ENCODE assay signal across 25 cellular contexts in the genomic region with DNA sequence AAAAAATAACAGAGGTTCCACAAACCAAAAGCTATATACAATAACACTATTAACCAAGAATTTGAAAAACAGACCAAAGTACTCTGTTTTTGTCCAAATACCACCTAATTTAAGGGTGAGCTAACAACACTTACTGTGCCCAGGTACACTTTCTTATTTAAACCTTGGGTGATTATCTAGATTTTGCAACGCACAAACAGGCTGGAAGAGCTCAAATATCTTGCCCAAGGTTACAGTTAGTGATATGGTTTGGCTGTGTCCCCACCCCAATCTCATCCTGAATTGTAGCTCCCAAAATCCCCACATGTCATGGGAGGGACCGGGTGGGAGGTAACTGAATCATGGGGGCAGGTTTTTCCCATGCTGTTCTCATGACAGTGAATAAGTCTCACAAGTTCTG.
"Had no signal": no experiment of that assay in that cellular context is flagged by ENCODE, and none has a peak within 500 bp of the region (broad histone marks: within the 10 kb centered on the region; RNA-seq: fewer than 3 reads in every experiment).

No MANE protein-coding gene starts in this region.

- H3K9me3 ChIP-seq: ascending aorta, breast epithelium, esophagus squamous epithelium, gastroesophageal sphincter had no signal

- H3K4me1 Mint-ChIP-seq: activated CD4-positive, alpha-beta memory T cell treated with anti-CD3 and anti-CD28 coated beads, Interleukin-2, amount 10 ng/mL, durations not matched to agents 7 days and 5 days; activated CD4-positive, alpha-beta T cell treated with anti-CD3 and anti-CD28 coated beads, Interleukin-2, amount 10 ng/mL, durations not matched to agents 7 days and 5 days; activated naive CD8-positive, alpha-beta T cell treated with anti-CD3 and anti-CD28 coated beads, Interleukin-2, amount 10 ng/mL, durations not matched to agents 7 days and 5 days; brain had no signal

- H3K36me3 ChIP-seq: breast epithelium had no signal

- H3K4me3 Mint-ChIP-seq: activated CD4-positive, alpha-beta memory T cell treated with anti-CD3 and anti-CD28 coated beads, Interleukin-2, amount 10 ng/mL, durations not matched to agents 7 days and 5 days; activated CD4-positive, alpha-beta T cell treated with anti-CD3 and anti-CD28 coated beads, Interleukin-2, amount 10 ng/mL, durations not matched to agents 7 days and 5 days; activated naive CD8-positive, alpha-beta T cell treated with anti-CD3 and anti-CD28 coated beads, Interleukin-2, amount 10 ng/mL, durations not matched to agents 7 days and 5 days; activated T-cell treated with anti-CD3 and anti-CD28 coated beads, Interleukin-2, amount 50 U/mL, for 4 hours; brain; effector memory CD8-positive, alpha-beta T cell had no signal

- H3K27me3 Mint-ChIP-seq: activated CD4-positive, alpha-beta memory T cell treated with anti-CD3 and anti-CD28 coated beads, Interleukin-2, amount 10 ng/mL, durations not matched to agents 7 days and 5 days; activated CD4-positive, alpha-beta T cell treated with anti-CD3 and anti-CD28 coated beads, Interleukin-2, amount 10 ng/mL, durations not matched to agents 7 days and 5 days; activated naive CD8-positive, alpha-beta T cell treated with anti-CD3 and anti-CD28 coated beads, Interleukin-2, amount 10 ng/mL, durations not matched to agents 7 days and 5 days; effector memory CD8-positive, alpha-beta T cell had no signal

- H3K27ac ChIP-seq: ascending aorta, breast epithelium, esophagus squamous epithelium, gastroesophageal sphincter had no signal

- H3K27ac Mint-ChIP-seq: activated CD4-positive, alpha-beta memory T cell treated with anti-CD3 and anti-CD28 coated beads, Interleukin-2, amount 10 ng/mL, durations not matched to agents 7 days and 5 days; activated CD4-positive, alpha-beta T cell treated with anti-CD3 and anti-CD28 coated beads, Interleukin-2, amount 10 ng/mL, durations not matched to agents 7 days and 5 days; activated naive CD8-positive, alpha-beta T cell treated with anti-CD3 and anti-CD28 coated beads, Interleukin-2, amount 10 ng/mL, durations not matched to agents 7 days and 5 days had no signal

- H3K4me1 ChIP-seq: ascending aorta, breast epithelium, esophagus squamous epithelium, gastroesophageal sphincter had no signal

- ATAC-seq: activated naive CD4-positive, alpha-beta T cell treated with anti-CD3 and anti-CD28 coated beads, Interleukin-2, amount 50 U/mL, for 72 hours; activated T-cell treated with anti-CD3 and anti-CD28 coated beads, Interleukin-2, amount 50 U/mL, for 4 hours; effector memory CD8-positive, alpha-beta T cell; gastroesophageal sphincter had no signal

- DNase-seq: activated CD4-positive, alpha-beta memory T cell treated with anti-CD3 and anti-CD28 coated beads, Interleukin-2, amount 10 ng/mL, durations not matched to agents 7 days and 5 days; activated CD4-positive, alpha-beta T cell treated with anti-CD3 and anti-CD28 coated beads for 1 hour; activated CD4-positive, alpha-beta T cell treated with anti-CD3 and anti-CD28 coated beads for 4 hours; activated CD4-positive, alpha-beta T cell treated with anti-CD3 and anti-CD28 coated beads, Interleukin-2, amount 10 ng/mL, durations not matched to agents 7 days and 5 days; activated CD4-positive, alpha-beta T cell treated with anti-CD3 and anti-CD28 coated beads, Interleukin-2, amount 50 U/mL, for 4 hours; activated CD4-positive, CD25-positive, alpha-beta regulatory T cell; activated effector memory CD4-positive, alpha-beta T cell treated with Interleukin-2 at 50 U/mL for 16 hours; activated gamma-delta T cell treated with Interleukin-2 at 50 U/mL for 16 hours; activated naive CD4-positive, alpha-beta T cell treated with Interleukin-2 at 50 U/mL for 16 hours; activated naive CD8-positive, alpha-beta T cell treated with anti-CD3 and anti-CD28 coated beads, Interleukin-2, amount 10 ng/mL, durations not matched to agents 7 days and 5 days; activated T-cell treated with anti-CD3 and anti-CD28 coated beads, Interleukin-2, amount 50 U/mL, for 4 hours; cortex of kidney; dermis blood vessel endothelial cell; effector CD4-positive, alpha-beta T cell; effector memory CD8-positive, alpha-beta T cell; erythroblast; esophagus squamous epithelium; foreskin melanocyte; T-helper 2 cell had no signal

- FAIRE-seq: colon had no signal

- H3K27me3 ChIP-seq: ascending aorta, breast epithelium, esophagus squamous epithelium, gastroesophageal sphincter had no signal

- H3K4me3 ChIP-seq: ascending aorta, breast epithelium, esophagus squamous epithelium, gastroesophageal sphincter had no signal

- H3K9me3 Mint-ChIP-seq: activated CD4-positive, alpha-beta memory T cell treated with anti-CD3 and anti-CD28 coated beads, Interleukin-2, amount 10 ng/mL, durations not matched to agents 7 days and 5 days; activated naive CD4-positive, alpha-beta T cell treated with anti-CD3 and anti-CD28 coated beads, Interleukin-2, amount 50 U/mL, for 72 hours; activated naive CD8-positive, alpha-beta T cell treated with anti-CD3 and anti-CD28 coated beads, Interleukin-2, amount 10 ng/mL, durations not matched to agents 7 days and 5 days; activated T-cell treated with anti-CD3 and anti-CD28 coated beads, Interleukin-2, amount 50 U/mL, for 4 hours; effector memory CD8-positive, alpha-beta T cell had no signal
